In genomic region chr15:92904832-92905640, GRCh38 we compare ENCODE assay signal across 8 cellular contexts. TPM values are rescaled to one million over a fixed set of nuclear protein-coding genes. Genes with fewer than 3 reads are reported as not detected.
DNase-seq lines count a peak whose midpoint lies in the region; ATAC-seq lines count a peak whose summit lies in the region.

No MANE protein-coding gene starts in this region.

- peaks cover 45% of the 10 kb centered on the region for H3K4me1 Mint-ChIP-seq in activated T-helper 17 cell treated with anti-CD3 and anti-CD28 coated beads, Interleukin-2, amount 50 U/mL, for 72 hours
- H3K4me1 Mint-ChIP-seq in immature natural killer cell = peaks cover 70 to 83% of the 10 kb centered on the region in 2 donors

- H3K4me1 ChIP-seq in subcutaneous abdominal adipose tissue (ENCODE audit: control insufficient read depth in 5 of 5, insufficient read depth in 5 of 5, low read length in 5 of 5) = peaks cover 3 to 75% (median 68%) of the 10 kb centered on the region in 5 donors

- H3K9me3 Mint-ChIP-seq in activated T-helper 17 cell treated with anti-CD3 and anti-CD28 coated beads, Interleukin-2, amount 50 U/mL, for 72 hours = no peaks in the 10 kb centered on the region
- H3K9me3 Mint-ChIP-seq in immature natural killer cell = no peaks in the 10 kb centered on the region

- peak overlapping the region; percentile 94 for H3K4me3 Mint-ChIP-seq in activated T-helper 17 cell treated with anti-CD3 and anti-CD28 coated beads, Interleukin-2, amount 50 U/mL, for 72 hours
- H3K4me3 Mint-ChIP-seq in immature natural killer cell = peak overlapping the region; percentile 90 to 100 (median 99)

- peak overlapping the region; percentile 100 for H3K27ac ChIP-seq in subcutaneous abdominal adipose tissue (ENCODE audit: low read depth, low read length)

- H3K27me3 ChIP-seq in subcutaneous abdominal adipose tissue (ENCODE audit: control insufficient read depth in 5 of 5, insufficient read depth in 4 of 5, low read length in 5 of 5) = no peaks in the 10 kb centered on the region

- DNase-seq in NCI-H82 (lab: John Stamatoyannopoulos, UW) (peak; percentile 41), NCI-H82 treated with DMSO at 0.1 percent for 48 hours (lab: John Stamatoyannopoulos, UW; ENCODE audit: unreplicated experiment) (no peak), immature natural killer cell (no peak), GM19238 (ENCODE audit: insufficient read length, low spot score) (no peak), anterior cingulate cortex (lab: John Stamatoyannopoulos, UW) (no peak)

- peak overlapping the region; percentile 62 to 78 (median 72) for H3K4me3 ChIP-seq in subcutaneous abdominal adipose tissue (ENCODE audit: low read depth in 1 of 5, low read length in 5 of 5)

- H3K36me3 ChIP-seq in subcutaneous abdominal adipose tissue (ENCODE audit: control insufficient read depth in 5 of 5, insufficient read depth in 5 of 5, low read length in 5 of 5) = no peaks in the 10 kb centered on the region

- ATAC-seq in activated T-helper 17 cell treated with anti-CD3 and anti-CD28 coated beads, Interleukin-2, amount 50 U/mL, for 72 hours (replicated peaks) = no peak
- no peak for ATAC-seq in GM21786 (IDR thresholded peaks at IDR 0.05; ENCODE audit: unreplicated experiment)

- no peaks in the 10 kb centered on the region for H3K9me3 ChIP-seq in subcutaneous abdominal adipose tissue (ENCODE audit: control insufficient read depth in 5 of 5, low read length in 5 of 5)

- peak overlapping the region; percentile 85 to 99 (median 95) for H3K9ac ChIP-seq in subcutaneous abdominal adipose tissue (ENCODE audit: low read length in 5 of 5)

- peak overlapping the region; percentile 99 for H3K27ac Mint-ChIP-seq in activated T-helper 17 cell treated with anti-CD3 and anti-CD28 coated beads, Interleukin-2, amount 50 U/mL, for 72 hours
- peak overlapping the region; percentile 98 to 100 (median 100) for H3K27ac Mint-ChIP-seq in immature natural killer cell

- no peaks in the 10 kb centered on the region for H3K27me3 Mint-ChIP-seq in activated T-helper 17 cell treated with anti-CD3 and anti-CD28 coated beads, Interleukin-2, amount 50 U/mL, for 72 hours
- peaks cover 13 to 21% (median 19%) of the 10 kb centered on the region in 3 donors for H3K27me3 Mint-ChIP-seq in immature natural killer cell (ENCODE audit: low read depth in 3 of 3)

- H3K36me3 Mint-ChIP-seq in activated T-helper 17 cell treated with anti-CD3 and anti-CD28 coated beads, Interleukin-2, amount 50 U/mL, for 72 hours (ENCODE audit: low read depth) = peaks cover 99% of the 10 kb centered on the region
- H3K36me3 Mint-ChIP-seq in immature natural killer cell = peaks cover 0 to 8% (median 4%) of the 10 kb centered on the region in 3 donors

RNA-seq across cellular contexts. Expression of gene CHD2, which starts 4.9 kb away (rescaled TPM):
- total RNA-seq in activated T-helper 17 cell treated with anti-CD3 and anti-CD28 coated beads, Interleukin-2, amount 50 U/mL, for 72 hours = 100 to 1,000 TPM; 159 to 357 TPM
- 10 to 100 TPM; 24.7 to 77.7 (median 36.9) TPM for polyA plus RNA-seq in immature natural killer cell
